1 cellular context compared by ENCODE assay signal in genomic region chr21:45253180-45253579, GRCh38.
TF ChIP-seq lines count a peak whose summit lies in the region.

No MANE protein-coding gene starts in this region.

TF ChIP-seq in endothelial cell of umbilical vein, 7 proteins besides CTCF, POLR2A, EP300 and RAD21:
- no peak for TF ChIP-seq POLR2AphosphoS5 (IDR thresholded peaks at IDR 0.05; ENCODE audit: insufficient read depth, low read depth, low read length)
- TF ChIP-seq MAX (IDR thresholded peaks at IDR 0.05; ENCODE audit: insufficient read depth, insufficient read length) = no peak
